ENCODE assay signal across 16 cellular contexts in genomic region chr2:158184001-158184400, GRCh38.
"Had no signal": no experiment of that assay in that cellular context is flagged by ENCODE, and none has a peak within 500 bp of the region (broad histone marks: within the 10 kb centered on the region; RNA-seq: fewer than 3 reads in every experiment).

No MANE protein-coding gene starts in this region.

- H3K4me3 ChIP-seq: ascending aorta, cardiac muscle cell, coronary artery, lower lobe of right lung, mucosa of descending colon had no signal

- ATAC-seq: left cardiac atrium, lower lobe of right lung, mucosa of descending colon, natural killer cell had no signal

- DNase-seq: activated CD4-positive, alpha-beta memory T cell treated with anti-CD3 and anti-CD28 coated beads, Interleukin-2, amount 10 ng/mL, durations not matched to agents 7 days and 5 days; activated CD4-positive, alpha-beta T cell treated with anti-CD3 and anti-CD28 coated beads for 36 hours; activated gamma-delta T cell; activated naive CD8-positive, alpha-beta T cell treated with anti-CD3 and anti-CD28 coated beads, Interleukin-2, amount 10 ng/mL, durations not matched to agents 7 days and 5 days; activated T-cell treated with anti-CD3 and anti-CD28 coated beads, Interleukin-2, amount 50 U/mL, for 48 hours; effector CD8-positive, alpha-beta T cell; left cardiac atrium; lower lobe of right lung; mucosa of descending colon; natural killer cell; stimulated activated CD4-positive, alpha-beta T cell treated with anti-CD3 and anti-CD28 coated beads, Interleukin-4, amount 100 ng/mL, for 1 hour; stimulated activated CD8-positive, alpha-beta memory T cell treated with anti-CD3 and anti-CD28 coated beads, Interleukin-4, amount 100 ng/mL, for 48 hours; T1000 had no signal

- H3K27me3 ChIP-seq: ascending aorta, cardiac muscle cell had no signal

- H3K4me1 ChIP-seq: ascending aorta had no signal

- H3K9me3 ChIP-seq: ascending aorta, lower lobe of right lung, mucosa of descending colon had no signal

- H3K36me3 ChIP-seq: ascending aorta, cardiac muscle cell, lower lobe of right lung had no signal

- H3K27ac ChIP-seq: ascending aorta, cardiac muscle cell, coronary artery, lower lobe of right lung had no signal
